In the genomic region with DNA sequence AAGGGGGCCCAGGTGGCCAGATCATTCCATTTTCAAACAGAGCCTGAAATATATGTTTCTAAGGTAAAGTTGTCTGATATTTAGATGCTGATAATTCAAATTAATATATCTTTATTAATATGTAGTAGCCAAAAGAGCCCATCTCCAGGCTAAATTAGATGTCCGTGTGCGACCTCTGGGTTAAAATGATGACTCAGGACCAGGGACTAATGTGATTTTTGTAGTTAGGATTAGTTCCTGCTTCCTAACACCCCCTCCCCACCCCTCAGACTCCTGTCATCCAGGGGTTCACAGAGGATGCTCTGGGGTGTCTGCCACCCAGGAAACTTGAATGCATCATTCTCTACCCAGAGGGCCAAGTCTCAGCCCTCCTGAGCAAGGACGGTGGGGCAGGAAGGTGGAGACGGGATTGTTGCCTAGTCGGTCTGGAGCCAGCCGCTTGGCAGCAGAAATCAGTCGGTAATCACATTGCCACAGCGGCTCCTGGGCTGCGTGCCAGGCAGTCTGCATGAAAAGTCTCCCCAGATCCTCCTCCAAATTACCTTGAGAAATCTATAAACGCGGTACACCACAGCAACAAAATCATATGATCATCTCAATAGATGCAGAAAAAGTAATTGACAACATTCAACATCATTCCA, we compare ENCODE assay signal across 12 cellular contexts. TPM values are rescaled to one million over a fixed set of nuclear protein-coding genes. Genes with fewer than 3 reads are reported as not detected.
A peak's percentile ranks its signal among the peaks of the same experiment; 100 is the strongest.
DNase-seq lines count a peak whose midpoint lies in the region; TF ChIP-seq lines count a peak whose summit lies in the region.
"Had no signal": no experiment of that assay in that cellular context is flagged by ENCODE, and none has a peak within 500 bp of the region (broad histone marks: within the 10 kb centered on the region; RNA-seq: fewer than 3 reads in every experiment).

No MANE protein-coding gene starts in this region.

- no peak; the same call in 1 of the 2 replicates for TF ChIP-seq RAD21 in Ishikawa (IDR thresholded peaks at IDR 0.05; ENCODE audit: low read depth)

- no peak overlapping the region for H3K27ac ChIP-seq in PC-9
- H3K27ac ChIP-seq: cardiac muscle cell had no signal

- peak overlapping the region; percentile 53 for H3K4me2 ChIP-seq in PC-9

- POLR2A ChIA-PET in PC-9 (lab: Charles Lee; ENCODE audit: unreplicated experiment): no interaction called here

- H3K9me2 ChIP-seq in PC-9 (ENCODE audit: insufficient read depth): no peaks in the 10 kb centered on the region

- CTCF ChIA-PET in PC-9 (lab: Charles Lee): no interaction called here

- H3K9me3 ChIP-seq in PC-9 (ENCODE audit: insufficient read depth, low read depth): no peaks in the 10 kb centered on the region

- no peaks in the 10 kb centered on the region for H3K36me3 ChIP-seq in PC-9 (ENCODE audit: low read depth)
- H3K36me3 ChIP-seq: cardiac muscle cell had no signal

- no peak for TF ChIP-seq EP300 in Ishikawa (IDR thresholded peaks at IDR 0.05; ENCODE audit: borderline replicate concordance)

- peaks cover 15% of the 10 kb centered on the region; the same call in 1 of the 2 replicates for H3K4me1 ChIP-seq in PC-9 (replicated peaks; ENCODE audit: insufficient read depth)

- intact Hi-C loops in PC-9 (cut with micrococcal nuclease; ENCODE audit: unreplicated experiment): no loop called here

- no peaks in the 10 kb centered on the region for H3K79me2 ChIP-seq in PC-9 (ENCODE audit: low read depth)

- no peak overlapping the region for H2AFZ ChIP-seq in PC-9

- peaks cover 3% of the 10 kb centered on the region; the same call in 1 of the 2 replicates for H3F3A ChIP-seq in PC-9 (ENCODE audit: insufficient read depth, low read depth)

- H3K4me3 ChIP-seq in PC-9 (no peak overlapping the region), retinal pigment epithelial cell (ENCODE audit: low read length) (no peak overlapping the region)
- H3K4me3 ChIP-seq: cardiac muscle cell had no signal

- BruUV-seq in PC-9 (replicated peaks; lab: Mats Ljungman, UMichigan): no TSS peak

- H3K27me3 ChIP-seq in PC-9 (ENCODE audit: insufficient read depth, low read depth): no peaks in the 10 kb centered on the region
- H3K27me3 ChIP-seq: cardiac muscle cell had no signal

- H4K20me1 ChIP-seq in PC-9 (ENCODE audit: insufficient read depth): no peaks in the 10 kb centered on the region

- no peak for TF ChIP-seq CTCF in PC-9 (conservative IDR thresholded peaks at IDR 0.05)
- no peak for TF ChIP-seq CTCF in retinal pigment epithelial cell (conservative IDR thresholded peaks at IDR 0.05; ENCODE audit: low read depth, low read length)

- DNase-seq in PC-9 (peak; percentile 38 to 46), fibroblast of gingiva (ENCODE audit: low read depth) (peak; percentile 47), retinal pigment epithelial cell (ENCODE audit: low read depth) (peak; percentile 38), globus pallidus (ENCODE audit: low spot score) (no peak), cortex of kidney (lab: John Stamatoyannopoulos, UW) (no peak), RKO (ENCODE audit: low spot score) (no peak), activated gamma-delta T cell (lab: John Stamatoyannopoulos, UW) (no peak)
- DNase-seq: activated CD4-positive, alpha-beta T cell treated with anti-CD3 and anti-CD28 coated beads, Interleukin-2, amount 50 U/mL, for 1 hour; immature natural killer cell; NK-92 treated with Interleukin-12 subunit alpha and Interleukin-12 subunit beta, amount 100 ng/mL, for 24 hours had no signal

TF ChIP-seq in Ishikawa, 13 proteins besides CTCF, POLR2A, EP300 and RAD21:
- TF ChIP-seq NFIC (IDR thresholded peaks at IDR 0.05) (peak; percentile 63), EGR1 (IDR thresholded peaks at IDR 0.05) (no peak), ZBTB7A (IDR thresholded peaks at IDR 0.05; ENCODE audit: low read depth) (no peak), CEBPB (IDR thresholded peaks at IDR 0.05) (no peak), FOXM1 (IDR thresholded peaks at IDR 0.05; ENCODE audit: borderline replicate concordance, low read depth) (no peak)

RNA-seq across cellular contexts. Expression of gene CNGB1, which starts 29.8 kb away (rescaled TPM):
- 1.1 and 2.6 TPM in 2 replicates for total RNA-seq in PC-9 (2021)
- total RNA-seq: cardiac muscle cell had no signal

RNA-seq across cellular contexts. Expression of gene ZNF319, which starts 59.3 kb away (rescaled TPM):
- total RNA-seq in PC-9 (2021): 9.9 and 11.0 TPM in 2 replicates

Comparison
In these comparisons a context has a peak if more than half of its experiments do, and no peak if none do; other contexts are left out.
1. DNase-seq: peak in PC-9 (2 of 2), fibroblast of gingiva (single experiment) and retinal pigment epithelial cell (single experiment); none in globus pallidus (single experiment), cortex of kidney (single experiment), RKO (single experiment) and activated gamma-delta T cell (single experiment).